In the genomic region with DNA sequence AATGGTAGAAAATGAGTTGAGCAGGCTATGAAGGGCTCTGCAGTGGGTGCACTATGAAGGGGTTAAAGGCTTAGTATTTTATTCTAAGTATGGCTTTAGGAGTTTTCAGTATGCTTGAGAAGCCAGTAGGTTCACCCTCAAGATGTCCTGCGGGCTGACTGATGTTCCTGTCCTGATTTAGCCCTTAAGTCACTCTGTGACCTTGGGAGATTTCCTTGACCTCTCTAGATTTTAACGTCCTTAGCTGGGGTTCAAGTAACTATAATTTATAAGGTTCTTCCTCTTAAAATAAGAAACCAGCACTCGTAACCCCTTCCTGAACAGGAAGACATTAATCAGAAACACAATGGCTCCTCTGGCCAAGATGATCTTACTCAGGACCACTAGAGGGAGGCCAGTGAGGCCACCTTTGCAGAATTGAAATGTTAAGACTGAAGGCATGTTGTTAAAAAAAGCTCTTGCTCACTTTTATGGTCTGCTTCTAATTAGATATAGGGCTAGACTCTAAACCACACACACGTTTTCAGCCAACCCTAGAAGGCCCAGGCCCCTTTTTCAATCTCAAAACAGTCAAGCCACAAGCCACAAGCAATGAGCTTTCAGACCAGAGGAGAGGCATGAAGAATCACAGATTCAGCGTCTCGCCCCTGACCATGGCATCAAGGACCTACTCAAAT, we compare ENCODE assay signal across 8 cellular contexts. TPM values are rescaled to one million over a fixed set of nuclear protein-coding genes. Genes with fewer than 3 reads are reported as not detected.
A peak's percentile ranks its signal among the peaks of the same experiment; 100 is the strongest.
DNase-seq lines count a peak whose midpoint lies in the region; TF ChIP-seq lines count a peak whose summit lies in the region.

No MANE protein-coding gene starts in this region.

- no peaks in the 10 kb centered on the region for H3K36me3 ChIP-seq in kidney epithelial cell (ENCODE audit: control insufficient read depth, insufficient read depth, low read length)
- no peaks in the 10 kb centered on the region for H3K36me3 ChIP-seq in H7 (replicated peaks; ENCODE audit: control insufficient read depth, insufficient read depth, low read length)

- H3K4me3 ChIP-seq in kidney epithelial cell (ENCODE audit: low read depth, low read length) = no peak overlapping the region
- no peak overlapping the region for H3K4me3 ChIP-seq in H7 (ENCODE audit: insufficient read depth, low read depth, low read length)

- H3K27me3 ChIP-seq in kidney epithelial cell (ENCODE audit: control insufficient read depth, insufficient read depth, low read length) = no peaks in the 10 kb centered on the region
- H3K27me3 ChIP-seq in H7 (ENCODE audit: control insufficient read depth, insufficient read depth, low read length) = no peaks in the 10 kb centered on the region

- TF ChIP-seq CTCF in GM10266 (IDR thresholded peaks at IDR 0.05; ENCODE audit: control insufficient read depth, insufficient read depth, low read depth, missing control alignments) (no peak), kidney epithelial cell (IDR thresholded peaks at IDR 0.05; ENCODE audit: insufficient read depth, low read length, poor library complexity, severe bottlenecking) (peak; percentile 43)

- DNase-seq in GM10266 (ENCODE audit: extremely low spot score) (peak; percentile 5), H4 (ENCODE audit: low spot score) (peak; percentile 92), RPMI8226 (peak; percentile 11), kidney epithelial cell (ENCODE audit: low read depth) (no peak), erythroblast (lab: John Stamatoyannopoulos, UW) (no peak), NCI-H2107 treated with DMSO at 0.1 percent for 48 hours (lab: John Stamatoyannopoulos, UW; ENCODE audit: unreplicated experiment) (no peak), GM19238 (ENCODE audit: insufficient read length, low spot score) (no peak), H7 (no peak)

- TF ChIP-seq POLR2A in erythroblast (IDR thresholded peaks at IDR 0.05; ENCODE audit: low read length) = no peak

RNA-seq across cellular contexts. Expression of gene CDK1, which starts 42.0 kb away (rescaled TPM):
- total RNA-seq in H4 (2014; rRNA removed; shearing (Covaris generic)) = 200 and 237 TPM in 2 replicates
- total RNA-seq in kidney epithelial cell = 15.8 and 16.2 TPM in 2 replicates
- 187 and 202 TPM in 2 replicates for total RNA-seq in H7 (2014; rRNA removed; shearing (Covaris generic))

Comparison
In these comparisons a context has a peak if more than half of its experiments do, and no peak if none do; other contexts are left out.
1. DNase-seq: peak in GM10266 (single experiment), H4 (single experiment) and RPMI8226 (single experiment); none in kidney epithelial cell (single experiment), erythroblast (0 of 2), NCI-H2107 treated with DMSO at 0.1 percent for 48 hours (single experiment), GM19238 (single experiment) and H7 (single experiment).
2. RNA of gene CDK1, which starts 42.0 kb away (total RNA-seq): 200 to 237 TPM in H4 and 187 to 202 TPM in H7; 15.8 to 16.2 TPM in kidney epithelial cell; every median in the first group is over 10 times any median in the second.